In the genomic region with DNA sequence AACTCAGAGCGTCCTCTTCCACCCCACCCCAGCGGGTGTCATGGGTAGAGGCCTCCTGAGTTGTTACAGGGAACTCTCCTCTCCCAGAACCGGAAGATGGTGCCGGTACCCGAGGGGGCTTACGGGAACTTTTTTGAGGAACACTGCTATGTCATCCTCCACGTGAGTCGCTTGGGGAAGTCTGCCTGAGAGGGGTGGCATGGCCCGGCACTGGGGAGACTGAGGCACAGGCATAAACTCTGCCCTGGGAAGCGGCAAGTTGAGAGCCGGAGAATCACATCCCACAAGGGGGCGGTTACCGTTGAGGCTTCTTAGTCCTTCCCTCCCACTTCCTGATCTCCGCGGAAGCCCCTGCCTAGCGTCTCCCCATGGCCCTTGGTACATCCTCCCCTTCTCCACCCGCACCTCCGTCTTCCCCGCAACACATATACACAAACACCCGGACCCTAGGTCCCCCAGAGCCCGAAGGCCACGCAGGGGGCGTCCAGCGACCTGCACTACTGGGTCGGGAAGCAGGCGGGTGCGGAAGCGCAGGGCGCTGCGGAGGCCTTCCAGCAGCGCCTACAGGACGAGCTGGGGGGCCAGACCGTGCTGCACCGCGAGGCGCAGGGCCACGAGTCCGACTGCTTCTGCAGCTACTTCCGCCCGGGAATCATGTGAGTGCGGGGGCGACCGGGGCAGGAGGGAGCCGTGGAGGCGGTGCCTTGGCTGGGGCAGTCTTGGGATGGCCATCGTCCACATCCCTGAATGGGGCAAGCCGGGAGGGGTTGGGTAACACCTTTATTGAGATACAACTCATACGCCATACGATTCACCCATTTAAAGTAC, we compare ENCODE assay signal across 8 cellular contexts. TPM values are rescaled to one million over a fixed set of nuclear protein-coding genes. Genes with fewer than 3 reads are reported as not detected.
DNase-seq lines count a peak whose midpoint lies in the region; ATAC-seq and TF ChIP-seq lines count a peak whose summit lies in the region.

No MANE protein-coding gene starts in this region.

- DNase-seq in HFFc6 (peak; percentile 68), NCI-H226 (peak; percentile 35), activated T-cell treated with anti-CD3 and anti-CD28 coated beads for 4 hours (peak; percentile 36), esophagus muscularis mucosa (ENCODE audit: extremely low spot score) (peak; percentile 96), naive B cell (peak; percentile 62), NCI-H524 treated with DMSO at 0.1 percent for 48 hours (lab: John Stamatoyannopoulos, UW) (no peak)
- DNase-seq in stimulated activated naive CD4-positive, alpha-beta T cell treated with Interleukin-2 at 50 U/mL for 16 hours (lab: John Stamatoyannopoulos, UW) = peak; percentile 58

- H3K36me3 ChIP-seq in esophagus muscularis mucosa = no peaks in the 10 kb centered on the region

- no peak for TF ChIP-seq POLR2A in esophagus muscularis mucosa (IDR thresholded peaks at IDR 0.05; ENCODE audit: low read depth)

- H3K9me3 Mint-ChIP-seq in HFFc6 = no peaks in the 10 kb centered on the region
- H3K9me3 Mint-ChIP-seq in naive B cell = peaks cover 0 to 2% (median 0%) of the 10 kb centered on the region in 7 donors

- H3K27me3 ChIP-seq in esophagus muscularis mucosa = no peaks in the 10 kb centered on the region

- H3K27ac ChIP-seq in esophagus muscularis mucosa (replicated peaks in 1 of 4) = peak overlapping the region; percentile 68 to 85 (median 74)

- intact Hi-C loops in esophagus muscularis mucosa (cut with DNase I) = no loop called here

- H3K4me3 ChIP-seq in esophagus muscularis mucosa = peak overlapping the region; percentile 66 to 73 (median 69)

- peaks cover 10% of the 10 kb centered on the region for H3K36me3 Mint-ChIP-seq in HFFc6 (ENCODE audit: low read depth)
- peaks cover 8 to 10% of the 10 kb centered on the region in 2 donors for H3K36me3 Mint-ChIP-seq in naive B cell

- H3K27me3 Mint-ChIP-seq in HFFc6 (ENCODE audit: insufficient read depth) (peaks cover 11% of the 10 kb centered on the region), naive B cell (peaks cover 0 to 6% (median 0%) of the 10 kb centered on the region in 3 donors)

- H3K4me1 Mint-ChIP-seq in HFFc6 (ENCODE audit: low read depth) (peaks cover 44% of the 10 kb centered on the region), naive B cell (peaks cover 48 to 57% (median 52%) of the 10 kb centered on the region in 3 donors)

- H3K4me3 Mint-ChIP-seq in HFFc6 (peak overlapping the region; percentile 94), naive B cell (peak overlapping the region; percentile 92 to 97 (median 96))

- H3K27ac Mint-ChIP-seq in HFFc6 (peak overlapping the region; percentile 95), naive B cell (peak overlapping the region; percentile 85 to 96 (median 94))

- peaks cover 13 to 42% (median 33%) of the 10 kb centered on the region in 4 donors for H3K4me1 ChIP-seq in esophagus muscularis mucosa

- TF ChIP-seq CTCF in GM12873 (IDR thresholded peaks at IDR 0.05; ENCODE audit: insufficient read depth, low read depth, low read length, missing control alignments) (peak; percentile 12), HFFc6 (IDR thresholded peaks at IDR 0.05) (peak; percentile 51; the same call in 1 of the 2 replicates), esophagus muscularis mucosa (IDR thresholded peaks at IDR 0.05) (peak in 2 of 3 experiments; percentile 11 to 15)

- no peaks in the 10 kb centered on the region for H3K9me3 ChIP-seq in esophagus muscularis mucosa

- WGBS in esophagus muscularis mucosa = 1% methylated on average over 21 of the region's 49 CpGs

- ATAC-seq in naive B cell (ENCODE audit: low read depth in 2 of 2) = peak; percentile 44 to 51

- TF ChIP-seq EP300 in esophagus muscularis mucosa (IDR thresholded peaks at IDR 0.05) = no peak

RNA-seq across cellular contexts. Expression of a gene that starts 3.4 kb away (rescaled TPM):
- total RNA-seq in HFFc6 (2021; fragmentation: NEBNext Ultra II Directional; extraction: Animal tissue kit (Norgen Biotek cat#: 25700)) = 1 to 10 TPM; 3.5 to 4.6 (median 3.7) TPM
- total RNA-seq in esophagus muscularis mucosa = 1 to 10 TPM; 3.2 to 5.1 (median 4.4) TPM
- polyA plus RNA-seq in naive B cell (ENCODE audit: low read depth in 6 of 6) = 10 to 100 TPM in 4 of 6 donors, 1 to 10 TPM in 2; 8.4 to 17.8 (median 11.8) TPM

RNA-seq across cellular contexts. Expression of a gene that starts 35.4 kb away (rescaled TPM):
- total RNA-seq in HFFc6 (2021; fragmentation: NEBNext Ultra II Directional; extraction: Animal tissue kit (Norgen Biotek cat#: 25700)) = 10 to 100 TPM; 11.1 to 22.4 (median 17.6) TPM
- total RNA-seq in esophagus muscularis mucosa = 10 to 100 TPM; 21.0 to 35.3 (median 28.5) TPM
- 1 to 10 TPM in 5 of 6 donors, not detected in 1; 1.9 to 4.1 (median 2.6) TPM for polyA plus RNA-seq in naive B cell (ENCODE audit: low read depth in 6 of 6)

RNA-seq across cellular contexts. Expression of a gene that starts 45.0 kb away (rescaled TPM):
- under 1 TPM in 1 of 6 experiments, not detected in 5; 0.05 TPM for total RNA-seq in HFFc6 (2021; fragmentation: NEBNext Ultra II Directional; extraction: Animal tissue kit (Norgen Biotek cat#: 25700))
- under 1 TPM; 0.19 to 0.42 (median 0.37) TPM for total RNA-seq in esophagus muscularis mucosa
- polyA plus RNA-seq in naive B cell (ENCODE audit: low read depth in 6 of 6) = under 1 TPM in 4 of 6 donors, not detected in 2; 0.09 to 0.50 (median 0.30) TPM
